In the genomic region with DNA sequence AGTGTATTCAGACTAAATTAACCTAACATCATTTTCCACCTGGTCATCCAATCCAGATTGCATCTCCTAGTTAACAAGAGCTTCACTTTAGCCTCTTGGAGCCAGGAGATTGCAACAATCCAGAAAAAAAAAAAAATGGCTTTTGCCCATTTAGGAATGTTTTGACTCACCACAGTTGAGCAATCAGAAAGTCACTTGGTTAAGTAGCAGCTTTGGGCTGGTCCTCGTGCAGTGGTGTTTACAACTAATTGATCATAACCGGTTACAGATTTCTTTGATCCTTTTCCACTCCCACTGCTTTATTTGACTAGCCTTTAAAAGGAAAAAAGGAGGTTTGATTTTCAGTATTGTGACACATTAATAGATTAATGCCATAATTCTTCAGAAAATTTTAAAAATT, we compare ENCODE assay signal across 11 cellular contexts.
DNase-seq lines count a peak whose midpoint lies in the region; ATAC-seq and TF ChIP-seq lines count a peak whose summit lies in the region.
"Had no signal": no experiment of that assay in that cellular context is flagged by ENCODE, and none has a peak within 500 bp of the region (broad histone marks: within the 10 kb centered on the region; RNA-seq: fewer than 3 reads in every experiment).

No MANE protein-coding gene starts in this region.

- no peaks in the 10 kb centered on the region for H3K4me1 ChIP-seq in psoas muscle
- H3K4me1 ChIP-seq: right lobe of liver had no signal

- DNase-seq in GM03348 (ENCODE audit: low spot score) (peak; percentile 75), NCI-H2029 treated with DMSO at 0.1 percent for 48 hours (lab: John Stamatoyannopoulos, UW) (peak; percentile 36), epidermal melanocyte (ENCODE audit: insufficient read length, low spot score) (peak; percentile 32), psoas muscle (no peak), D341Med (ENCODE audit: low spot score) (no peak)
- no peak for DNase-seq in effector CD4-positive, alpha-beta T cell
- DNase-seq: activated CD4-positive, alpha-beta T cell treated with anti-CD3 and anti-CD28 coated beads for 48 hours; right lobe of liver; stimulated activated naive B cell treated with anti-CD40 and anti-IgM and Interleukin-4, amounts not matched to agents 10 μg/mL and 1 μg/mL and 100 μg/mL, for 72 hours had no signal

- no peak overlapping the region for H3K4me3 ChIP-seq in psoas muscle
- H3K4me3 ChIP-seq: right lobe of liver had no signal

- TF ChIP-seq CTCF in psoas muscle (IDR thresholded peaks at IDR 0.05), result no peak

- H3K36me3 ChIP-seq in psoas muscle (ENCODE audit: insufficient read depth in 1 of 2, low read depth in 1 of 2), result no peaks in the 10 kb centered on the region
- H3K36me3 ChIP-seq: right lobe of liver had no signal

- peak in 3 of 4 donors; percentile 21 to 66 (median 24) for ATAC-seq in psoas muscle
- no peak for ATAC-seq in HG03175 (IDR thresholded peaks at IDR 0.05; ENCODE audit: unreplicated experiment)
- ATAC-seq: Panc1; stimulated activated naive B cell treated with anti-CD40 and anti-IgM and Interleukin-4, amounts not matched to agents 10 μg/mL and 1 μg/mL and 100 μg/mL, for 72 hours had no signal

- intact Hi-C loops in psoas muscle (cut with DNase I), result no loop called here

- H3K9me3 ChIP-seq in psoas muscle, result no peaks in the 10 kb centered on the region
- H3K9me3 ChIP-seq: right lobe of liver had no signal

- no peak overlapping the region for H3K27ac ChIP-seq in psoas muscle
- H3K27ac ChIP-seq: right lobe of liver had no signal

- WGBS in psoas muscle, 3 donors, result 27 to 37% (median 31%) methylated on average over 2 of the region's 2 CpGs

- no peaks in the 10 kb centered on the region for H3K27me3 ChIP-seq in psoas muscle (ENCODE audit: insufficient read depth in 3 of 3, low read length in 2 of 3)
- H3K27me3 ChIP-seq: right lobe of liver had no signal

Comparison
In these comparisons a context has a peak if more than half of its experiments do, and no peak if none do; other contexts are left out.
1. DNase-seq: peak in GM03348 (single experiment), NCI-H2029 treated with DMSO at 0.1 percent for 48 hours (single experiment) and epidermal melanocyte (single experiment); none in psoas muscle (0 of 2), effector CD4-positive, alpha-beta T cell (single experiment) and D341Med (single experiment).